ENCODE assay signal across 27 cellular contexts in the genomic region with DNA sequence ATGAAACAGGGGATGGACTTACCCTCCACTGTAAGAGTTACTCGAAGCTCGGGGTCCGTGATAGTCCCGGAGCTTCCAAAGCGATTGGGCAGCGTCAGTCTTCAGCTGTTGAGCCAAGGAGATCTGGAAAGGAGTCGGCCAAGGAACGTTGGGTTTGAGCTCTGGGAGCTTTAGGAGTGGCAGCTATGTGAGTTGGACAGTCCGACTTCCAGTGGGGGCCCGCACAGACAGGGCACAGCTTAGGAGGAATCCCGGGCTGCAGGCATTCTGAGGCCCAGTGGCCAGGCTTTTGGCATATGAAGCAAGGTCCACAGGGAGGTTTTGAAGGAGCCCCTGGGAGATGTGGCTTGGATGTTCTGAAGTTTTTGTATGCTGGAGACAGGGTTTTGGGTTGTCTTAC.
"Had no signal": no experiment of that assay in that cellular context is flagged by ENCODE, and none has a peak within 500 bp of the region (broad histone marks: within the 10 kb centered on the region; RNA-seq: fewer than 3 reads in every experiment).

No MANE protein-coding gene starts in this region.

- H3K4me1 ChIP-seq: ascending aorta, body of pancreas had no signal

- H3K27ac Mint-ChIP-seq: activated CD4-positive, alpha-beta memory T cell treated with anti-CD3 and anti-CD28 coated beads, Interleukin-2, amount 10 ng/mL, durations not matched to agents 7 days and 5 days; activated CD4-positive, alpha-beta T cell treated with anti-CD3 and anti-CD28 coated beads for 36 hours; activated naive CD4-positive, alpha-beta T cell treated with anti-CD3 and anti-CD28 coated beads, Interleukin-2, amount 10 ng/mL, durations not matched to agents 7 days and 5 days; activated T-cell treated with anti-CD3 and anti-CD28 coated beads, Interleukin-2, amount 50 U/mL, for 72 hours; activated T-helper 2 cell treated with anti-CD3 and anti-CD28 coated beads, Interferon-gamma antibody, Interleukin-2, Interleukin-4, amounts not matched to agents 10 μg/mL and 5 μg/mL and 100 μg/mL, durations not matched to agents 14 hours and 24 hours and 36 hours; T-cell had no signal

- H3K27me3 Mint-ChIP-seq: activated CD4-positive, alpha-beta memory T cell treated with anti-CD3 and anti-CD28 coated beads, Interleukin-2, amount 10 ng/mL, durations not matched to agents 7 days and 5 days; activated CD4-positive, alpha-beta T cell treated with anti-CD3 and anti-CD28 coated beads for 36 hours; activated naive CD4-positive, alpha-beta T cell treated with anti-CD3 and anti-CD28 coated beads, Interleukin-2, amount 10 ng/mL, durations not matched to agents 7 days and 5 days; T-cell had no signal

- H3K4me3 Mint-ChIP-seq: activated CD4-positive, alpha-beta memory T cell treated with anti-CD3 and anti-CD28 coated beads, Interleukin-2, amount 10 ng/mL, durations not matched to agents 7 days and 5 days; activated CD4-positive, alpha-beta T cell treated with anti-CD3 and anti-CD28 coated beads for 36 hours; activated naive CD4-positive, alpha-beta T cell treated with anti-CD3 and anti-CD28 coated beads, Interleukin-2, amount 10 ng/mL, durations not matched to agents 7 days and 5 days; activated T-cell treated with anti-CD3 and anti-CD28 coated beads, Interleukin-2, amount 50 U/mL, for 72 hours; T-cell had no signal

- H3K9me3 Mint-ChIP-seq: T-cell had no signal

- H3K4me2 ChIP-seq: KMS-11 had no signal

- H3K27ac ChIP-seq: ascending aorta, body of pancreas, KMS-11, SK-N-MC, VCaP had no signal

- H3K36me3 Mint-ChIP-seq: T-cell had no signal

- H3K9ac ChIP-seq: KMS-11 had no signal

- H3K36me3 ChIP-seq: ascending aorta had no signal

- H3K9me3 ChIP-seq: body of pancreas had no signal

- H3K27me3 ChIP-seq: ascending aorta, body of pancreas had no signal

- H3K4me3 ChIP-seq: ascending aorta, body of pancreas, SK-N-MC had no signal

- ATAC-seq: activated CD4-positive, alpha-beta T cell treated with anti-CD3 and anti-CD28 coated beads for 36 hours; activated T-cell treated with anti-CD3 and anti-CD28 coated beads, Interleukin-2, amount 50 U/mL, for 72 hours; body of pancreas; Panc1; Right ventricle myocardium inferior; T-cell had no signal

- DNase-seq: activated CD4-positive, alpha-beta memory T cell treated with anti-CD3 and anti-CD28 coated beads, Interleukin-2, amount 10 ng/mL, durations not matched to agents 7 days and 5 days; activated CD4-positive, alpha-beta T cell treated with anti-CD3 and anti-CD28 coated beads for 36 hours; activated CD4-positive, alpha-beta T cell treated with anti-CD3 and anti-CD28 coated beads, Interleukin-2, amount 50 U/mL, for 1 hour; activated CD8-positive, alpha-beta memory T cell treated with anti-CD3 and anti-CD28 coated beads, Interleukin-2, amount 50 U/mL, for 4 hours; activated gamma-delta T cell treated with Interleukin-2 at 50 U/mL for 16 hours; activated naive CD4-positive, alpha-beta T cell treated with anti-CD3 and anti-CD28 coated beads, Interleukin-2, amount 10 ng/mL, durations not matched to agents 7 days and 5 days; activated T-cell treated with anti-CD3 and anti-CD28 coated beads, Interleukin-2, amount 50 U/mL, for 72 hours; amniotic stem cell; body of pancreas; central memory CD4-positive, alpha-beta T cell; NCI-H1092; NCI-H1930; NCI-H2171 treated with DMSO at 0.1 percent for 48 hours; NCI-H345; NCI-H526 treated with DMSO at 0.1 percent for 48 hours; NCI-H82; RPMI8226; T-cell; T-helper 2 cell; T1000 had no signal
